ENCODE assay signal across 1 cellular context in genomic region chr5:148084269-148084668, GRCh38.
TF ChIP-seq lines count a peak whose summit lies in the region.

No MANE protein-coding gene starts in this region.

TF ChIP-seq in GM23338, 12 proteins besides CTCF, POLR2A, EP300 and RAD21 (continued from another document):
- TF ChIP-seq ZNF462 (CRISPR knock-in tag; IDR thresholded peaks at IDR 0.05), result no peak
- no peak for TF ChIP-seq ZNF114 (CRISPR knock-in tag; IDR thresholded peaks at IDR 0.05)
- TF ChIP-seq NANOG (IDR thresholded peaks at IDR 0.05; ENCODE audit: borderline replicate concordance), result no peak
- TF ChIP-seq EZH2 (IDR thresholded peaks at IDR 0.05; ENCODE audit: low read depth, unreplicated experiment), result no peak
- no peak for TF ChIP-seq EZH2phosphoT487 (IDR thresholded peaks at IDR 0.05; ENCODE audit: unreplicated experiment)
